ENCODE assay signal across 11 cellular contexts in genomic region chr17:70855401-70856054, GRCh38.
DNase-seq lines count a peak whose midpoint lies in the region; ATAC-seq and TF ChIP-seq lines count a peak whose summit lies in the region.
"Had no signal": no experiment of that assay in that cellular context is flagged by ENCODE, and none has a peak within 500 bp of the region (broad histone marks: within the 10 kb centered on the region; RNA-seq: fewer than 3 reads in every experiment).

No MANE protein-coding gene starts in this region.

- no peak overlapping the region for H3K9ac ChIP-seq in endocrine pancreas (ENCODE audit: control insufficient read depth, insufficient read depth, low read length)

- no peaks in the 10 kb centered on the region for H3K36me3 ChIP-seq in endocrine pancreas (ENCODE audit: control insufficient read depth, insufficient read depth, low read length)

- peaks cover 14% of the 10 kb centered on the region in 2 donors for H3K9me3 Mint-ChIP-seq in natural killer cell

- no peaks in the 10 kb centered on the region for H3K4me1 Mint-ChIP-seq in natural killer cell

- intact Hi-C loops in natural killer cell (cut with micrococcal nuclease) = no loop called here

- no peaks in the 10 kb centered on the region for H3K27me3 ChIP-seq in endocrine pancreas (ENCODE audit: control insufficient read depth, insufficient read depth, low read length)

- no peaks in the 10 kb centered on the region for H3K36me3 Mint-ChIP-seq in natural killer cell

- DNase-seq in LHCN-M2 (ENCODE audit: low read depth) = peak; percentile 73
- peak; percentile 72 for DNase-seq in NCI-H345 treated with DMSO at 0.1 percent for 48 hours (lab: John Stamatoyannopoulos, UW; ENCODE audit: unreplicated experiment)
- DNase-seq in renal cortical epithelial cell (ENCODE audit: low read depth) = peak; percentile 14
- DNase-seq in NOMO-1 (lab: John Stamatoyannopoulos, UW; ENCODE audit: unreplicated experiment in 2 of 2) = no peak
- DNase-seq in natural killer cell = no peak
- DNase-seq: activated gamma-delta T cell; kidney; stimulated activated CD8-positive, alpha-beta memory T cell treated with anti-CD3 and anti-CD28 coated beads, Interleukin-4, amount 100 ng/mL, for 48 hours had no signal

- ATAC-seq in natural killer cell (no peak), HG02852 (IDR thresholded peaks at IDR 0.05; ENCODE audit: unreplicated experiment) (no peak), GM19351 (IDR thresholded peaks at IDR 0.05; ENCODE audit: unreplicated experiment) (no peak)

- peak overlapping the region; percentile 22 for H3K4me3 ChIP-seq in endocrine pancreas (ENCODE audit: control insufficient read depth, insufficient read depth, low read length)

- H3K4me3 Mint-ChIP-seq in natural killer cell = no peak overlapping the region

- no peaks in the 10 kb centered on the region for H3K27me3 Mint-ChIP-seq in natural killer cell (ENCODE audit: low read depth in 2 of 2)

- peaks cover 16% of the 10 kb centered on the region for H3K4me1 ChIP-seq in endocrine pancreas (ENCODE audit: control insufficient read depth, insufficient read depth, low read length)

- TF ChIP-seq CTCF in natural killer cell (IDR thresholded peaks at IDR 0.05) = no peak

- no peaks in the 10 kb centered on the region for H3K9me3 ChIP-seq in endocrine pancreas (ENCODE audit: control insufficient read depth, low read length)

- no peak overlapping the region for H3K27ac Mint-ChIP-seq in natural killer cell

Comparison
In these comparisons a context has a peak if more than half of its experiments do, and no peak if none do; other contexts are left out.
1. DNase-seq: peak in LHCN-M2 (single experiment), NCI-H345 treated with DMSO at 0.1 percent for 48 hours (single experiment) and renal cortical epithelial cell (single experiment); none in NOMO-1 (0 of 2) and natural killer cell (single experiment).